Comparison of ENCODE assay signal across 20 cellular contexts in the genomic region with DNA sequence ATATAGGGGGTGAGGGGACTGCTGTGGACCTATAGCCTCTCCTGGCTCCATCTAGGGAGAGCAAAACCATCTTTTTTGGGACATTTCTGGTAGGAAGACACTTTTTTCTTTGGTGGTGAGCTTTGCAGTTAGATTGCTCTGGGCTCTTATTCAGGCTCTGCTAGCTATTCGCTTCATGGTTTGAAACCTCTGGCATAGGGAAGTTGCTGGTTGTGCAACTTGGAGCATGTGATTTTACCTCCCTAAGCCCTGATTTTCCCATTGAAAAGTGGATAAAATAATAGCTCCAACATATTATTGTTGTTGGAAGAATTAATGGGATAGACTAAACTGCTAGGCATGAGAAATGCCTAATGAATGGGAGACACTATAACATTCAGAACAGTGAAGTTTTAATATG.
DNase-seq lines count a peak whose midpoint lies in the region; ATAC-seq and TF ChIP-seq lines count a peak whose summit lies in the region.
"Had no signal": no experiment of that assay in that cellular context is flagged by ENCODE, and none has a peak within 500 bp of the region (broad histone marks: within the 10 kb centered on the region; RNA-seq: fewer than 3 reads in every experiment).

No MANE protein-coding gene starts in this region.

- peaks cover 79% of the 10 kb centered on the region for H3K27me3 Mint-ChIP-seq in dendritic cell treated with granulocyte-macrophage colony-stimulating factor and Interleukin-4, amounts not matched to agents 40 ng/mL and 50 ng/mL, for 4 days
- H3K27me3 Mint-ChIP-seq in type B pancreatic cell: peaks cover 75% of the 10 kb centered on the region
- peaks cover 15 to 39% (median 33%) of the 10 kb centered on the region in 5 donors for H3K27me3 Mint-ChIP-seq in naive thymus-derived CD4-positive, alpha-beta T cell

- DNase-seq in NOMO-1 treated with DMSO at 0.1 percent for 48 hours (lab: John Stamatoyannopoulos, UW; ENCODE audit: unreplicated experiment): peak; percentile 24
- no peak for DNase-seq in NOMO-1 treated with dmso at 0.1 percent for 144 hours (lab: John Stamatoyannopoulos, UW; ENCODE audit: unreplicated experiment)
- peak; percentile 1 for DNase-seq in pons (ENCODE audit: low spot score)
- no peak for DNase-seq in type B pancreatic cell (ENCODE audit: extremely low spot score, unreplicated experiment)
- DNase-seq in naive thymus-derived CD4-positive, alpha-beta T cell: no peak
- no peak for DNase-seq in activated effector memory CD4-positive, alpha-beta T cell treated with anti-CD3 and anti-CD28 coated beads, Interleukin-2, amount 50 U/mL, for 16 hours
- DNase-seq: 8988T; CD4-positive, CD25-positive, alpha-beta regulatory T cell; CD8-positive, alpha-beta memory T cell; COR-L47; DMS 273 treated with DMSO at 0.1 percent for 48 hours; DMS53; DND-41; EL; GOT3; H9 had no signal

- no peaks in the 10 kb centered on the region for H3K36me3 ChIP-seq in naive thymus-derived CD4-positive, alpha-beta T cell (ENCODE audit: control insufficient read depth in 2 of 3, insufficient read depth in 3 of 3, low read length in 3 of 3)
- H3K36me3 ChIP-seq: BLaER1 had no signal

- TF ChIP-seq CTCF in type B pancreatic cell (conservative IDR thresholded peaks at IDR 0.05): no peak

- H3K9me3 Mint-ChIP-seq in dendritic cell treated with granulocyte-macrophage colony-stimulating factor and Interleukin-4, amounts not matched to agents 40 ng/mL and 50 ng/mL, for 4 days: no peaks in the 10 kb centered on the region
- H3K9me3 Mint-ChIP-seq in type B pancreatic cell: peaks cover 11% of the 10 kb centered on the region
- peaks cover 0 to 9% (median 0%) of the 10 kb centered on the region in 11 donors for H3K9me3 Mint-ChIP-seq in naive thymus-derived CD4-positive, alpha-beta T cell
- H3K9me3 Mint-ChIP-seq: CD8-positive, alpha-beta memory T cell; H9 had no signal

- H3K4me1 ChIP-seq in naive thymus-derived CD4-positive, alpha-beta T cell (ENCODE audit: control insufficient read depth in 2 of 2, insufficient read depth in 2 of 2, low read length in 2 of 2): no peaks in the 10 kb centered on the region

- intact Hi-C loops in dendritic cell treated with granulocyte-macrophage colony-stimulating factor and Interleukin-4, amounts not matched to agents 40 ng/mL and 50 ng/mL, for 4 days (cut with micrococcal nuclease): no loop called here
- intact Hi-C loops in naive thymus-derived CD4-positive, alpha-beta T cell (cut with micrococcal nuclease): no loop called here

- POLR2A ChIA-PET in naive thymus-derived CD4-positive, alpha-beta T cell (lab: Charles Lee): no interaction called here

- no peak for ATAC-seq in naive thymus-derived CD4-positive, alpha-beta T cell
- ATAC-seq: GM12878 had no signal

- no peaks in the 10 kb centered on the region for H3K36me3 Mint-ChIP-seq in dendritic cell treated with granulocyte-macrophage colony-stimulating factor and Interleukin-4, amounts not matched to agents 40 ng/mL and 50 ng/mL, for 4 days (ENCODE audit: low read depth)
- H3K36me3 Mint-ChIP-seq in type B pancreatic cell: no peaks in the 10 kb centered on the region
- H3K36me3 Mint-ChIP-seq in naive thymus-derived CD4-positive, alpha-beta T cell: peaks cover 0 to 9% (median 0%) of the 10 kb centered on the region in 5 donors
- H3K36me3 Mint-ChIP-seq: CD4-positive, CD25-positive, alpha-beta regulatory T cell; CD8-positive, alpha-beta memory T cell had no signal

- H3K4me3 Mint-ChIP-seq in dendritic cell treated with granulocyte-macrophage colony-stimulating factor and Interleukin-4, amounts not matched to agents 40 ng/mL and 50 ng/mL, for 4 days: peak overlapping the region; percentile 28
- no peak overlapping the region for H3K4me3 Mint-ChIP-seq in type B pancreatic cell
- no peak overlapping the region for H3K4me3 Mint-ChIP-seq in naive thymus-derived CD4-positive, alpha-beta T cell
- H3K4me3 Mint-ChIP-seq: CD4-positive, CD25-positive, alpha-beta regulatory T cell; CD8-positive, alpha-beta memory T cell; H9 had no signal

- no peaks in the 10 kb centered on the region for H3K27me3 ChIP-seq in naive thymus-derived CD4-positive, alpha-beta T cell (ENCODE audit: control insufficient read depth in 2 of 2, insufficient read depth in 2 of 2, low read length in 2 of 2)
- H3K27me3 ChIP-seq: BLaER1 had no signal

- no peak overlapping the region for H3K4me3 ChIP-seq in naive thymus-derived CD4-positive, alpha-beta T cell (ENCODE audit: low read length)
- H3K4me3 ChIP-seq: BLaER1, GM12878 had no signal

- no peak overlapping the region for H3K27ac ChIP-seq in naive thymus-derived CD4-positive, alpha-beta T cell (ENCODE audit: low read depth, low read length)
- H3K27ac ChIP-seq: BLaER1, HL-60 had no signal

- H3K9me3 ChIP-seq in naive thymus-derived CD4-positive, alpha-beta T cell (ENCODE audit: control insufficient read depth in 2 of 3, low read length in 3 of 3): no peaks in the 10 kb centered on the region

- CTCF ChIA-PET in naive thymus-derived CD4-positive, alpha-beta T cell (lab: Charles Lee): no interaction called here

- H3K4me1 Mint-ChIP-seq in dendritic cell treated with granulocyte-macrophage colony-stimulating factor and Interleukin-4, amounts not matched to agents 40 ng/mL and 50 ng/mL, for 4 days (ENCODE audit: low read depth): peaks cover 38% of the 10 kb centered on the region
- peaks cover 8% of the 10 kb centered on the region for H3K4me1 Mint-ChIP-seq in type B pancreatic cell (ENCODE audit: unreplicated experiment)
- peaks cover 0 to 1% (median 0%) of the 10 kb centered on the region in 7 donors for H3K4me1 Mint-ChIP-seq in naive thymus-derived CD4-positive, alpha-beta T cell
- H3K4me1 Mint-ChIP-seq: CD4-positive, CD25-positive, alpha-beta regulatory T cell; CD8-positive, alpha-beta memory T cell had no signal

- no peak overlapping the region for H3K27ac Mint-ChIP-seq in dendritic cell treated with granulocyte-macrophage colony-stimulating factor and Interleukin-4, amounts not matched to agents 40 ng/mL and 50 ng/mL, for 4 days
- H3K27ac Mint-ChIP-seq in type B pancreatic cell: no peak overlapping the region
- H3K27ac Mint-ChIP-seq in naive thymus-derived CD4-positive, alpha-beta T cell: no peak overlapping the region
- H3K27ac Mint-ChIP-seq: CD4-positive, CD25-positive, alpha-beta regulatory T cell; CD8-positive, alpha-beta memory T cell; H9 had no signal

Comparison
In these comparisons a context has a peak if more than half of its experiments do, and no peak if none do; other contexts are left out.
1. DNase-seq: peak in NOMO-1 treated with DMSO at 0.1 percent for 48 hours (single experiment) and pons (single experiment); none in NOMO-1 treated with dmso at 0.1 percent for 144 hours (single experiment), type B pancreatic cell (single experiment), naive thymus-derived CD4-positive, alpha-beta T cell (0 of 9) and activated effector memory CD4-positive, alpha-beta T cell treated with anti-CD3 and anti-CD28 coated beads, Interleukin-2, amount 50 U/mL, for 16 hours (single experiment).